Comparison of ENCODE assay signal across 9 cellular contexts in genomic region chr19:12838893-12839656, GRCh38. TPM values are rescaled to one million over a fixed set of nuclear protein-coding genes. Genes with fewer than 3 reads are reported as not detected.
DNase-seq lines count a peak whose midpoint lies in the region; ATAC-seq and TF ChIP-seq lines count a peak whose summit lies in the region.
"Had no signal": no experiment of that assay in that cellular context is flagged by ENCODE, and none has a peak within 500 bp of the region (broad histone marks: within the 10 kb centered on the region; RNA-seq: fewer than 3 reads in every experiment).

No MANE protein-coding gene starts in this region.

- H3K36me3 ChIP-seq in CD4-positive, alpha-beta memory T cell (ENCODE audit: insufficient read depth, low read length) = no peaks in the 10 kb centered on the region

- peaks cover 66% of the 10 kb centered on the region for H3K27me3 ChIP-seq in CD4-positive, alpha-beta memory T cell (ENCODE audit: insufficient read depth, low read length)

- peaks cover 35% of the 10 kb centered on the region for H3K4me1 ChIP-seq in CD4-positive, alpha-beta memory T cell (ENCODE audit: insufficient read depth, low read length)

- peak overlapping the region; percentile 43 to 88 (median 71) for H3K4me3 Mint-ChIP-seq in CD4-positive, alpha-beta memory T cell
- H3K4me3 Mint-ChIP-seq in activated CD8-positive, alpha-beta T cell treated with anti-CD3 and anti-CD28 coated beads, Interleukin-2, amount 10 ng/mL, durations not matched to agents 7 days and 5 days = peak overlapping the region; percentile 4

- intact Hi-C loops in CD4-positive, alpha-beta memory T cell (cut with micrococcal nuclease) = no loop called here
- intact Hi-C loops in Right ventricle myocardium inferior (cut with DNase I) (no loop called here), left ventricle myocardium superior (cut with micrococcal nuclease) (no loop called here)

- CTCF ChIA-PET in CD4-positive, alpha-beta memory T cell (lab: Charles Lee; ENCODE audit: partially characterized antibody) = interaction anchor here (1.2 kb wide), 1 partner anchor 8 kb away, joined by 4 read pairs; no protein-coding TSS in a partner anchor
- CTCF ChIA-PET in HEK293T (lab: Yijun Ruan, JAX) = no interaction called here
- CTCF ChIA-PET in activated CD8-positive, alpha-beta T cell treated with anti-CD3 and anti-CD28 coated beads, Interleukin-2, amount 10 ng/mL, durations not matched to agents 7 days and 5 days (lab: Charles Lee) = interaction anchor here (0.9 kb wide), 1 partner anchor 31 kb away, joined by 3 read pairs; no protein-coding TSS in a partner anchor

- peaks cover 22 to 48% (median 30%) of the 10 kb centered on the region in 4 donors for H3K4me1 Mint-ChIP-seq in CD4-positive, alpha-beta memory T cell
- H3K4me1 Mint-ChIP-seq in activated CD8-positive, alpha-beta T cell treated with anti-CD3 and anti-CD28 coated beads, Interleukin-2, amount 10 ng/mL, durations not matched to agents 7 days and 5 days (ENCODE audit: low read depth) = peaks cover 26% of the 10 kb centered on the region

- DNase-seq in CD4-positive, alpha-beta memory T cell = peak in 3 of 5 donors; percentile 41 to 62 (median 46)
- DNase-seq in HEK293T (ENCODE audit: extremely low spot score) = no peak
- peak; percentile 50 for DNase-seq in activated CD8-positive, alpha-beta T cell treated with anti-CD3 and anti-CD28 coated beads, Interleukin-2, amount 10 ng/mL, durations not matched to agents 7 days and 5 days
- peak; percentile 15 for DNase-seq in left kidney (ENCODE audit: low read depth, low spot score)
- DNase-seq in Right ventricle myocardium inferior (ENCODE audit: missing footprints) = no peak
- DNase-seq in left ventricle myocardium superior = no peak
- DNase-seq in RKO (ENCODE audit: low spot score) = no peak

- H3K27ac Mint-ChIP-seq in CD4-positive, alpha-beta memory T cell = peak overlapping the region in 4 of 7 donors; percentile 23 to 87 (median 56)
- no peak overlapping the region for H3K27ac Mint-ChIP-seq in activated CD8-positive, alpha-beta T cell treated with anti-CD3 and anti-CD28 coated beads, Interleukin-2, amount 10 ng/mL, durations not matched to agents 7 days and 5 days

- no peak for ATAC-seq in activated CD8-positive, alpha-beta T cell treated with anti-CD3 and anti-CD28 coated beads, Interleukin-2, amount 10 ng/mL, durations not matched to agents 7 days and 5 days
- ATAC-seq in HG02884 (IDR thresholded peaks at IDR 0.05; ENCODE audit: unreplicated experiment) = no peak
- ATAC-seq in Right ventricle myocardium inferior = no peak
- ATAC-seq in left ventricle myocardium superior = no peak

- POLR2A ChIA-PET in CD4-positive, alpha-beta memory T cell (lab: Charles Lee; ENCODE audit: partially characterized antibody) = no interaction called here
- POLR2A ChIA-PET in HEK293T (lab: Yijun Ruan, JAX) = no interaction called here
- POLR2A ChIA-PET in activated CD8-positive, alpha-beta T cell treated with anti-CD3 and anti-CD28 coated beads, Interleukin-2, amount 10 ng/mL, durations not matched to agents 7 days and 5 days (lab: Charles Lee) = no interaction called here

- H3K9me3 ChIP-seq in CD4-positive, alpha-beta memory T cell (ENCODE audit: control insufficient read depth in 1 of 2, low read length in 2 of 2) = no peaks in the 10 kb centered on the region

- no peak overlapping the region for H3K27ac ChIP-seq in CD4-positive, alpha-beta memory T cell (ENCODE audit: low read depth, low read length)

- peaks cover 65 to 66% of the 10 kb centered on the region in 2 donors for H3K27me3 Mint-ChIP-seq in CD4-positive, alpha-beta memory T cell
- peaks cover 72% of the 10 kb centered on the region for H3K27me3 Mint-ChIP-seq in activated CD8-positive, alpha-beta T cell treated with anti-CD3 and anti-CD28 coated beads, Interleukin-2, amount 10 ng/mL, durations not matched to agents 7 days and 5 days (ENCODE audit: low read depth)

- peaks cover 0 to 7% (median under 1%) of the 10 kb centered on the region in 8 donors for H3K9me3 Mint-ChIP-seq in CD4-positive, alpha-beta memory T cell
- no peaks in the 10 kb centered on the region for H3K9me3 Mint-ChIP-seq in activated CD8-positive, alpha-beta T cell treated with anti-CD3 and anti-CD28 coated beads, Interleukin-2, amount 10 ng/mL, durations not matched to agents 7 days and 5 days (ENCODE audit: insufficient read depth)

- peaks cover 2 to 3% of the 10 kb centered on the region in 2 donors for H3K36me3 Mint-ChIP-seq in CD4-positive, alpha-beta memory T cell
- no peaks in the 10 kb centered on the region for H3K36me3 Mint-ChIP-seq in activated CD8-positive, alpha-beta T cell treated with anti-CD3 and anti-CD28 coated beads, Interleukin-2, amount 10 ng/mL, durations not matched to agents 7 days and 5 days (ENCODE audit: low read depth)

- peak overlapping the region in 1 of 2 donors; percentile 24 for H3K4me3 ChIP-seq in CD4-positive, alpha-beta memory T cell (ENCODE audit: low read length in 2 of 2)

TF ChIP-seq in HEK293T, 16 proteins besides CTCF, POLR2A, EP300 and RAD21:
- TF ChIP-seq FOXA1 (IDR thresholded peaks at IDR 0.05) (no peak), L3MBTL2 (conservative IDR thresholded peaks at IDR 0.05) (peak; percentile 33), FOXK2 (IDR thresholded peaks at IDR 0.05) (no peak)
TF ChIP-seq in HEK293T: peak in this region for 1.

RNA-seq across cellular contexts. Expression of gene MAST1, which starts 0.8 kb away (rescaled TPM):
- not detected for total RNA-seq in CD4-positive, alpha-beta memory T cell
- under 1 TPM in 1 of 2 donors, not detected in 1; 0.48 TPM for polyA plus RNA-seq in CD4-positive, alpha-beta memory T cell
- total RNA-seq in activated CD8-positive, alpha-beta T cell treated with anti-CD3 and anti-CD28 coated beads, Interleukin-2, amount 10 ng/mL, durations not matched to agents 7 days and 5 days = 1 to 10 TPM in 1 of 2 experiments, under 1 TPM in 1; 0.89 to 1.3 TPM
- 0.22 TPM for total RNA-seq in Right ventricle myocardium inferior
- 0.12 TPM for total RNA-seq in left ventricle myocardium superior

RNA-seq across cellular contexts. Expression of gene RTBDN, which starts 4.7 kb away (rescaled TPM):
- not detected for total RNA-seq in CD4-positive, alpha-beta memory T cell
- polyA plus RNA-seq in CD4-positive, alpha-beta memory T cell = not detected
- total RNA-seq in activated CD8-positive, alpha-beta T cell treated with anti-CD3 and anti-CD28 coated beads, Interleukin-2, amount 10 ng/mL, durations not matched to agents 7 days and 5 days = not detected
- total RNA-seq in Right ventricle myocardium inferior (not detected), left ventricle myocardium superior (not detected)
- total RNA-seq: glomerular endothelial cell had no signal

RNA-seq across cellular contexts. Expression of gene RNASEH2A, which starts 32.7 kb away (rescaled TPM):
- total RNA-seq in CD4-positive, alpha-beta memory T cell = 10 to 100 TPM; 10.5 to 12.6 TPM
- polyA plus RNA-seq in CD4-positive, alpha-beta memory T cell = 10 to 100 TPM; 16.9 to 23.5 TPM
- 10 to 100 TPM; 49.2 to 64.0 TPM for total RNA-seq in activated CD8-positive, alpha-beta T cell treated with anti-CD3 and anti-CD28 coated beads, Interleukin-2, amount 10 ng/mL, durations not matched to agents 7 days and 5 days
- 6.3 TPM for total RNA-seq in Right ventricle myocardium inferior
- total RNA-seq in left ventricle myocardium superior = 4.5 TPM

RNA-seq across cellular contexts. Expression of gene THSD8, which starts 37.2 kb away (rescaled TPM):
- 1 to 10 TPM; 2.2 to 3.2 TPM for total RNA-seq in CD4-positive, alpha-beta memory T cell
- polyA plus RNA-seq in CD4-positive, alpha-beta memory T cell = 1 to 10 TPM; 1.5 to 4.4 TPM
- 10 to 100 TPM; 17.7 to 30.9 TPM for total RNA-seq in activated CD8-positive, alpha-beta T cell treated with anti-CD3 and anti-CD28 coated beads, Interleukin-2, amount 10 ng/mL, durations not matched to agents 7 days and 5 days
- total RNA-seq in Right ventricle myocardium inferior (1.7 TPM), left ventricle myocardium superior (2.2 TPM)
- total RNA-seq: glomerular endothelial cell had no signal

RNA-seq across cellular contexts. Expression of gene PRDX2, which starts 37.5 kb away (rescaled TPM):
- 100 to 1,000 TPM; 116 to 120 TPM for total RNA-seq in CD4-positive, alpha-beta memory T cell
- polyA plus RNA-seq in CD4-positive, alpha-beta memory T cell = 100 to 1,000 TPM; 266 to 533 TPM
- total RNA-seq in activated CD8-positive, alpha-beta T cell treated with anti-CD3 and anti-CD28 coated beads, Interleukin-2, amount 10 ng/mL, durations not matched to agents 7 days and 5 days = 100 to 1,000 TPM; 250 to 267 TPM
- total RNA-seq in Right ventricle myocardium inferior = 692 TPM
- 750 TPM for total RNA-seq in left ventricle myocardium superior

Comparison
In these comparisons a context has a peak if more than half of its experiments do, and no peak if none do; other contexts are left out.
1. DNase-seq: peak in CD4-positive, alpha-beta memory T cell (3 of 5), activated CD8-positive, alpha-beta T cell treated with anti-CD3 and anti-CD28 coated beads, Interleukin-2, amount 10 ng/mL, durations not matched to agents 7 days and 5 days (single experiment) and left kidney (single experiment); none in HEK293T (single experiment), Right ventricle myocardium inferior (single experiment), left ventricle myocardium superior (single experiment) and RKO (single experiment).